Comparison of ENCODE assay signal across 13 cellular contexts in the genomic region with DNA sequence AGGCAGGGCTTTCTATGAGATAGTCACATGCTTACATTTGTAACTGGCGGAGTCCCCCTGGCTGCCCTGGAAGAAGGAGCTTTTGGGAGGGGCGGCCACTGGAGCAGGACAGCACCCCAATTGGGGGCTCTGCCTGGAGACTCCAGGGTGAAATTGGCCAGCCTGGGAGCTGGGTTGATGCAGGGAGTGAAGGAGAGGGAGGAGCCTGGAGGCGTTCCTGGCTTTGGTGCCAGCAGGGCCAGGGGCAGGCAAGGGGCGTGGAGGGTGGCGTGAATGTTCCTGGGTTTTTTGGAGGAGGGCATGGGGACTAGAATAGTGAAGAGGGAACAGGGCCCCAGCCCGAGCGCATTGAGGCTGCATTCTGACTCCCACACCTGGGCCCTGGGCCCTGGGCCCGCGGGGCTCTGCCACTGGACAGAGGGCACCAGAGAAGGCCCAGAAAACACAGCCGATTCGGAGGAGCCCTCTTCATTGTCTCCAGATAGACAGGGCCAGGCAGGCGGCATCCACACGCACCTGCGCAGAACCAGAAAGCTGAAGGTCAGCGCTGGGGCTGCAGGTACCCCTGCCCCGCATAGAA. TPM values are rescaled to one million over a fixed set of nuclear protein-coding genes. Genes with fewer than 3 reads are reported as not detected.
A peak's percentile ranks its signal among the peaks of the same experiment; 100 is the strongest.
DNase-seq lines count a peak whose midpoint lies in the region; TF ChIP-seq lines count a peak whose summit lies in the region.
"Had no signal": no experiment of that assay in that cellular context is flagged by ENCODE, and none has a peak within 500 bp of the region (broad histone marks: within the 10 kb centered on the region; RNA-seq: fewer than 3 reads in every experiment).

No MANE protein-coding gene starts in this region.

- H3K27ac ChIP-seq in hepatocyte = peak overlapping the region; percentile 88
- H3K27ac ChIP-seq in skeletal muscle tissue (ENCODE audit: low read depth, low read length) = peak overlapping the region; percentile 65
- H3K27ac ChIP-seq: brain microvascular endothelial cell, foreskin keratinocyte, SK-N-MC had no signal

- TF ChIP-seq RAD21 in Ishikawa (IDR thresholded peaks at IDR 0.05; ENCODE audit: low read depth) = no peak

- TF ChIP-seq EP300 in Ishikawa (IDR thresholded peaks at IDR 0.05; ENCODE audit: borderline replicate concordance) = no peak; the same call in 1 of the 2 replicates

- DNase-seq in NT2/D1 (ENCODE audit: low read depth, low spot score) = no peak
- no peak for DNase-seq in hepatocyte (ENCODE audit: low spot score)
- no peak for DNase-seq in NCI-H1417 treated with DMSO at 0.1 percent for 48 hours (lab: John Stamatoyannopoulos, UW)
- no peak for DNase-seq in NCI-H524 treated with DMSO at 0.1 percent for 48 hours (lab: John Stamatoyannopoulos, UW)
- no peak for DNase-seq in cerebellum (ENCODE audit: low spot score)
- DNase-seq: activated gamma-delta T cell treated with Interleukin-2 at 50 U/mL for 16 hours, brain microvascular endothelial cell, posterior cingulate gyrus, tibial artery had no signal

- WGBS in hepatocyte (ENCODE audit: low lambda C conversion rate, missing lambda C conversion rate) = 94% methylated on average over 16 of the region's 16 CpGs

- H3K9me3 ChIP-seq in NT2/D1 (ENCODE audit: insufficient read depth, low read length) (no peaks in the 10 kb centered on the region), hepatocyte (ENCODE audit: low read depth) (no peaks in the 10 kb centered on the region), skeletal muscle tissue (ENCODE audit: control insufficient read depth in 3 of 3, low read length in 3 of 3) (no peaks in the 10 kb centered on the region)
- H3K9me3 ChIP-seq: tibial artery had no signal

- H3K9ac ChIP-seq in NT2/D1 (ENCODE audit: insufficient read length, low read depth) (peak overlapping the region; percentile 18), skeletal muscle tissue (ENCODE audit: low read depth in 1 of 3, low read length in 3 of 3) (peak overlapping the region; percentile 21 to 69 (median 50))

- no peaks in the 10 kb centered on the region for H3K9me2 ChIP-seq in hepatocyte (replicated peaks; ENCODE audit: insufficient read depth)

- TF ChIP-seq CTCF in hepatocyte (IDR thresholded peaks at IDR 0.05; ENCODE audit: poor library complexity) = no peak

- peaks cover 15% of the 10 kb centered on the region for H3K4me1 ChIP-seq in NT2/D1 (ENCODE audit: insufficient read depth, insufficient read length)
- peaks cover 25% of the 10 kb centered on the region for H3K4me1 ChIP-seq in hepatocyte (ENCODE audit: insufficient read depth)
- H3K4me1 ChIP-seq in skeletal muscle tissue (ENCODE audit: control insufficient read depth in 3 of 3, insufficient read depth in 3 of 3, low read length in 3 of 3) = peaks cover 31 to 35% (median 33%) of the 10 kb centered on the region in 3 donors

- H3K79me2 ChIP-seq in hepatocyte = no peaks in the 10 kb centered on the region

- no peak overlapping the region for H3K4me2 ChIP-seq in hepatocyte

- H4K20me1 ChIP-seq in hepatocyte (ENCODE audit: insufficient read depth, poor library complexity, severe bottlenecking) = no peaks in the 10 kb centered on the region

- H3K27me3 ChIP-seq in NT2/D1 (ENCODE audit: insufficient read depth, insufficient read length) = peaks cover 8% of the 10 kb centered on the region
- no peaks in the 10 kb centered on the region for H3K27me3 ChIP-seq in hepatocyte
- H3K27me3 ChIP-seq in skeletal muscle tissue (ENCODE audit: control insufficient read depth in 3 of 3, insufficient read depth in 3 of 3, low read length in 3 of 3) = no peaks in the 10 kb centered on the region
- H3K27me3 ChIP-seq: brain microvascular endothelial cell, foreskin keratinocyte, tibial artery had no signal

- no peak overlapping the region for H2AFZ ChIP-seq in hepatocyte

- no peak overlapping the region for H3K4me3 ChIP-seq in NT2/D1 (ENCODE audit: insufficient read length, low read depth)
- no peak overlapping the region for H3K4me3 ChIP-seq in hepatocyte
- H3K4me3 ChIP-seq in skeletal muscle tissue (ENCODE audit: low read length in 3 of 3) = peak overlapping the region in 1 of 3 donors; percentile 39
- H3K4me3 ChIP-seq: SK-N-MC, tibial artery had no signal

- H3K36me3 ChIP-seq in NT2/D1 (ENCODE audit: insufficient read depth, insufficient read length, low read length) = no peaks in the 10 kb centered on the region
- no peaks in the 10 kb centered on the region for H3K36me3 ChIP-seq in hepatocyte (replicated peaks; ENCODE audit: insufficient read depth, low read depth)
- no peaks in the 10 kb centered on the region for H3K36me3 ChIP-seq in skeletal muscle tissue (ENCODE audit: control insufficient read depth in 3 of 3, insufficient read depth in 3 of 3, low read length in 3 of 3)
- H3K36me3 ChIP-seq: brain microvascular endothelial cell had no signal

TF ChIP-seq in Ishikawa, 13 proteins besides CTCF, POLR2A, EP300 and RAD21:
- TF ChIP-seq ZBTB7A (IDR thresholded peaks at IDR 0.05; ENCODE audit: low read depth) (no peak), NFIC (IDR thresholded peaks at IDR 0.05) (peak; percentile 58; the same call in 1 of the 2 replicates), FOXM1 (IDR thresholded peaks at IDR 0.05; ENCODE audit: borderline replicate concordance, low read depth) (0 out of 2 replicates have a peak, but pooled peaks have one; percentile 16), EGR1 (IDR thresholded peaks at IDR 0.05) (no peak), CREB1 (IDR thresholded peaks at IDR 0.05; ENCODE audit: low read depth) (no peak), YY1 (IDR thresholded peaks at IDR 0.05; ENCODE audit: low read depth) (no peak)

RNA-seq across cellular contexts. Expression of gene COMP, which starts 29.5 kb away (rescaled TPM):
- 2.8 and 3.0 TPM in 2 replicates for total RNA-seq in hepatocyte
- polyA plus RNA-seq in hepatocyte = 12.5 and 16.3 TPM in 2 replicates
- total RNA-seq in skeletal muscle tissue = 15.7 TPM
- not detected for total RNA-seq in cerebellum
- total RNA-seq: foreskin keratinocyte had no signal
- polyA plus RNA-seq: foreskin keratinocyte had no signal
